2 cellular contexts compared by ENCODE assay signal in the genomic region with DNA sequence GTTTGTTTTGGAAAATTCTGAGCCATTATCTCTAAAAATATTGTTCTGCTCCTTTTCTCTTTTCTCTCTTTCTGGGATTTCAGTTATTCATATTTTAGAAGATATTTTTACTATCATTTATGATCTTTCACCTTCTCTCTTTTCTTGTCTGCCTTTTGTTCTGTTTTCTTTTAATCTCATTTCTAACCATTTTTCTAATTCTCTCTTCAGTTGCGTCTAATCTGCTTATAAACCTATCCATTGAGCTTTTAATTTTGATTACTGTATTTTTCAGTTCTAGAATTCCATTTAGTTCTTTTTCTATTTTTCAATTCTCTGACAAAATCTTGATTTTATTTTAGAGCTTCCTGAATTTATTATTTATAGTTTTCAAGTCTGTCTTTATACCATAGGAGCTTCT.
TF ChIP-seq lines count a peak whose summit lies in the region.

No MANE protein-coding gene starts in this region.

TF ChIP-seq in SK-N-SH treated with all-trans-retinoic acid at 6 μM for 48 hours, 23 proteins besides CTCF, POLR2A, EP300 and RAD21 (continued from another document):
- TF ChIP-seq, protein P1, sequence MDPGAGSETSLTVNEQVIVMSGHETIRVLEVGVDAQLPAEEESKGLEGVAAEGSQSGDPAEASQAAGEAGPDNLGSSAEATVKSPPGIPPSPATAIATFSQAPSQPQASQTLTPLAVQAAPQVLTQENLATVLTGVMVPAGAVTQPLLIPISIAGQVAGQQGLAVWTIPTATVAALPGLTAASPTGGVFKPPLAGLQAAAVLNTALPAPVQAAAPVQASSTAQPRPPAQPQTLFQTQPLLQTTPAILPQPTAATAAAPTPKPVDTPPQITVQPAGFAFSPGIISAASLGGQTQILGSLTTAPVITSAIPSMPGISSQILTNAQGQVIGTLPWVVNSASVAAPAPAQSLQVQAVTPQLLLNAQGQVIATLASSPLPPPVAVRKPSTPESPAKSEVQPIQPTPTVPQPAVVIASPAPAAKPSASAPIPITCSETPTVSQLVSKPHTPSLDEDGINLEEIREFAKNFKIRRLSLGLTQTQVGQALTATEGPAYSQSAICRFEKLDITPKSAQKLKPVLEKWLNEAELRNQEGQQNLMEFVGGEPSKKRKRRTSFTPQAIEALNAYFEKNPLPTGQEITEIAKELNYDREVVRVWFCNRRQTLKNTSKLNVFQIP (CRISPR knock-in tag; IDR thresholded peaks at IDR 0.05; ENCODE audit: borderline replicate concordance, low read depth), result no peak
- TF ChIP-seq ESRRG (CRISPR knock-in tag; IDR thresholded peaks at IDR 0.05), result no peak
- TF ChIP-seq, protein P2, sequence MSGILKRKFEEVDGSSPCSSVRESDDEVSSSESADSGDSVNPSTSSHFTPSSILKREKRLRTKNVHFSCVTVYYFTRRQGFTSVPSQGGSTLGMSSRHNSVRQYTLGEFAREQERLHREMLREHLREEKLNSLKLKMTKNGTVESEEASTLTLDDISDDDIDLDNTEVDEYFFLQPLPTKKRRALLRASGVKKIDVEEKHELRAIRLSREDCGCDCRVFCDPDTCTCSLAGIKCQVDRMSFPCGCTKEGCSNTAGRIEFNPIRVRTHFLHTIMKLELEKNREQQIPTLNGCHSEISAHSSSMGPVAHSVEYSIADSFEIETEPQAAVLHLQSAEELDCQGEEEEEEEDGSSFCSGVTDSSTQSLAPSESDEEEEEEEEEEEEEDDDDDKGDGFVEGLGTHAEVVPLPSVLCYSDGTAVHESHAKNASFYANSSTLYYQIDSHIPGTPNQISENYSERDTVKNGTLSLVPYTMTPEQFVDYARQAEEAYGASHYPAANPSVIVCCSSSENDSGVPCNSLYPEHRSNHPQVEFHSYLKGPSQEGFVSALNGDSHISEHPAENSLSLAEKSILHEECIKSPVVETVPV (CRISPR knock-in tag; IDR thresholded peaks at IDR 0.05), result no peak
- TF ChIP-seq ISL1 (CRISPR knock-in tag; IDR thresholded peaks at IDR 0.05), result no peak
- TF ChIP-seq ZNF70 (CRISPR knock-in tag; IDR thresholded peaks at IDR 0.05), result no peak

TF ChIP-seq in K562, 482 proteins besides CTCF, POLR2A, EP300 and RAD21:
- TF ChIP-seq, protein P3, sequence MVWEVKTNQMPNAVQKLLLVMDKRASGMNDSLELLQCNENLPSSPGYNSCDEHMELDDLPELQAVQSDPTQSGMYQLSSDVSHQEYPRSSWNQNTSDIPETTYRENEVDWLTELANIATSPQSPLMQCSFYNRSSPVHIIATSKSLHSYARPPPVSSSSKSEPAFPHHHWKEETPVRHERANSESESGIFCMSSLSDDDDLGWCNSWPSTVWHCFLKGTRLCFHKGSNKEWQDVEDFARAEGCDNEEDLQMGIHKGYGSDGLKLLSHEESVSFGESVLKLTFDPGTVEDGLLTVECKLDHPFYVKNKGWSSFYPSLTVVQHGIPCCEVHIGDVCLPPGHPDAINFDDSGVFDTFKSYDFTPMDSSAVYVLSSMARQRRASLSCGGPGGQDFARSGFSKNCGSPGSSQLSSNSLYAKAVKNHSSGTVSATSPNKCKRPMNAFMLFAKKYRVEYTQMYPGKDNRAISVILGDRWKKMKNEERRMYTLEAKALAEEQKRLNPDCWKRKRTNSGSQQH (CRISPR knock-in tag; IDR thresholded peaks at IDR 0.05), result no peak
- TF ChIP-seq TRIM24 (IDR thresholded peaks at IDR 0.05), result 0 out of 4 replicates have a peak, but pooled peaks of 1 of the 2 experiments have one; percentile 13
- TF ChIP-seq, protein P4, sequence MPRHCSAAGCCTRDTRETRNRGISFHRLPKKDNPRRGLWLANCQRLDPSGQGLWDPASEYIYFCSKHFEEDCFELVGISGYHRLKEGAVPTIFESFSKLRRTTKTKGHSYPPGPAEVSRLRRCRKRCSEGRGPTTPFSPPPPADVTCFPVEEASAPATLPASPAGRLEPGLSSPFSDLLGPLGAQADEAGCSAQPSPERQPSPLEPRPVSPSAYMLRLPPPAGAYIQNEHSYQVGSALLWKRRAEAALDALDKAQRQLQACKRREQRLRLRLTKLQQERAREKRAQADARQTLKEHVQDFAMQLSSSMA (CRISPR knock-in tag; IDR thresholded peaks at IDR 0.05), result no peak
- TF ChIP-seq, protein P5, sequence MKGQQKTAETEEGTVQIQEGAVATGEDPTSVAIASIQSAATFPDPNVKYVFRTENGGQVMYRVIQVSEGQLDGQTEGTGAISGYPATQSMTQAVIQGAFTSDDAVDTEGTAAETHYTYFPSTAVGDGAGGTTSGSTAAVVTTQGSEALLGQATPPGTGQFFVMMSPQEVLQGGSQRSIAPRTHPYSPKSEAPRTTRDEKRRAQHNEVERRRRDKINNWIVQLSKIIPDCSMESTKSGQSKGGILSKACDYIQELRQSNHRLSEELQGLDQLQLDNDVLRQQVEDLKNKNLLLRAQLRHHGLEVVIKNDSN (CRISPR knock-in tag; IDR thresholded peaks at IDR 0.05), result no peak
- peak in 1 of 2 experiments; percentile 68; a peak in 1 of 3 replicates for TF ChIP-seq CBX3 (IDR thresholded peaks at IDR 0.05; ENCODE audit: borderline replicate concordance in 1 of 2, low read length in 2 of 2)
- no peak for TF ChIP-seq ELF4 (CRISPR knock-in tag; IDR thresholded peaks at IDR 0.05)
- TF ChIP-seq, protein P6, sequence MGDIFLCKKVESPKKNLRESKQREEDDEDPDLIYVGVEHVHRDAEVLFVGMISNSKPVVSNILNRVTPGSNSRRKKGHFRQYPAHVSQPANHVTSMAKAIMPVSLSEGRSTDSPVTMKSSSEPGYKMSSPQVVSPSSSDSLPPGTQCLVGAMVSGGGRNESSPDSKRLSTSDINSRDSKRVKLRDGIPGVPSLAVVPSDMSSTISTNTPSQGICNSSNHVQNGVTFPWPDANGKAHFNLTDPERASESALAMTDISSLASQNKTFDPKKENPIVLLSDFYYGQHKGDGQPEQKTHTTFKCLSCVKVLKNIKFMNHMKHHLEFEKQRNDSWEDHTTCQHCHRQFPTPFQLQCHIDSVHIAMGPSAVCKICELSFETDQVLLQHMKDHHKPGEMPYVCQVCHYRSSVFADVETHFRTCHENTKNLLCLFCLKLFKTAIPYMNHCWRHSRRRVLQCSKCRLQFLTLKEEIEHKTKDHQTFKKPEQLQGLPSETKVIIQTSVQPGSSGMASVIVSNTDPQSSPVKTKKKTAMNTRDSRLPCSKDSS (IDR thresholded peaks at IDR 0.05; ENCODE audit: low read depth, partially characterized antibody), result peak; percentile 36
- peak; percentile 31; the same call in 1 of the 2 replicates for TF ChIP-seq TRIM28 (IDR thresholded peaks at IDR 0.05)
- TF ChIP-seq TEAD1 (CRISPR knock-in tag; IDR thresholded peaks at IDR 0.05), result no peak
- TF ChIP-seq, protein P7, sequence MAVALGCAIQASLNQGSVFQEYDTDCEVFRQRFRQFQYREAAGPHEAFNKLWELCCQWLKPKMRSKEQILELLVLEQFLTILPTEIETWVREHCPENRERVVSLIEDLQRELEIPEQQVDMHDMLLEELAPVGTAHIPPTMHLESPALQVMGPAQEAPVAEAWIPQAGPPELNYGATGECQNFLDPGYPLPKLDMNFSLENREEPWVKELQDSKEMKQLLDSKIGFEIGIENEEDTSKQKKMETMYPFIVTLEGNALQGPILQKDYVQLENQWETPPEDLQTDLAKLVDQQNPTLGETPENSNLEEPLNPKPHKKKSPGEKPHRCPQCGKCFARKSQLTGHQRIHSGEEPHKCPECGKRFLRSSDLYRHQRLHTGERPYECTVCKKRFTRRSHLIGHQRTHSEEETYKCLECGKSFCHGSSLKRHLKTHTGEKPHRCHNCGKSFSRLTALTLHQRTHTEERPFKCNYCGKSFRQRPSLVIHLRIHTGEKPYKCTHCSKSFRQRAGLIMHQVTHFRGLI (CRISPR knock-in tag; IDR thresholded peaks at IDR 0.05), result no peak
- TF ChIP-seq DACH1 (IDR thresholded peaks at IDR 0.05; ENCODE audit: partially characterized antibody), result no peak
- TF ChIP-seq, protein P8, sequence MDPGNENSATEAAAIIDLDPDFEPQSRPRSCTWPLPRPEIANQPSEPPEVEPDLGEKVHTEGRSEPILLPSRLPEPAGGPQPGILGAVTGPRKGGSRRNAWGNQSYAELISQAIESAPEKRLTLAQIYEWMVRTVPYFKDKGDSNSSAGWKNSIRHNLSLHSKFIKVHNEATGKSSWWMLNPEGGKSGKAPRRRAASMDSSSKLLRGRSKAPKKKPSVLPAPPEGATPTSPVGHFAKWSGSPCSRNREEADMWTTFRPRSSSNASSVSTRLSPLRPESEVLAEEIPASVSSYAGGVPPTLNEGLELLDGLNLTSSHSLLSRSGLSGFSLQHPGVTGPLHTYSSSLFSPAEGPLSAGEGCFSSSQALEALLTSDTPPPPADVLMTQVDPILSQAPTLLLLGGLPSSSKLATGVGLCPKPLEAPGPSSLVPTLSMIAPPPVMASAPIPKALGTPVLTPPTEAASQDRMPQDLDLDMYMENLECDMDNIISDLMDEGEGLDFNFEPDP (CRISPR knock-in tag; IDR thresholded peaks at IDR 0.05), result no peak
- no peak for TF ChIP-seq PRMT5 (CRISPR knock-in tag; IDR thresholded peaks at IDR 0.05)
